ENCODE assay signal across 1 cellular context in the genomic region with DNA sequence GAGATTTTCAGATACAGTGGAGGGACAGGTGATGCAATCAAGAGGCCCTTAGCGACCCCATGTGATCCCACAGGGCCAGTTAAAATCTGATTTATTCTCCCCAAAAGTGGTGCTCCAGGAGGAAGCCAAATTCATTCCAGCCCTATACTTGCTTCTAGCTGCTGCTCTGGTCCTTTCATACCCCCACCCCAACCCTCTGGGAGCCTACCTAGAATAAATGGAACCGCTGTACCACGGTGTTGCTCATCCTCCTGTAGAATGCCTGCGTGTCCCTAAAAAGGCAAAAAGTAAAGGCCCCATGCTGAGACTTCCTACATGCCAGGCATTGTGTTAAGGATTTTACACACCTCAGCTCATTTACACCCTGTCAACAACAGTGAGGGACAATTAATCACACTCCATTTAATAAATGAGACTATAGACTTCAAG.
A peak's percentile ranks its signal among the peaks of the same experiment; 100 is the strongest.
TF ChIP-seq lines count a peak whose summit lies in the region.

No MANE protein-coding gene starts in this region.

TF ChIP-seq in H1, 55 proteins besides CTCF, POLR2A, EP300 and RAD21:
- no peak for TF ChIP-seq TBP (IDR thresholded peaks at IDR 0.05; ENCODE audit: low read depth, low read length)
- TF ChIP-seq, protein P1, sequence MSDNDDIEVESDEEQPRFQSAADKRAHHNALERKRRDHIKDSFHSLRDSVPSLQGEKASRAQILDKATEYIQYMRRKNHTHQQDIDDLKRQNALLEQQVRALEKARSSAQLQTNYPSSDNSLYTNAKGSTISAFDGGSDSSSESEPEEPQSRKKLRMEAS (IDR thresholded peaks at IDR 0.05) = no peak
- peak; percentile 80 for TF ChIP-seq CEBPB (IDR thresholded peaks at IDR 0.05; ENCODE audit: low read depth, low read length)
- TF ChIP-seq NRF1 (IDR thresholded peaks at IDR 0.05; ENCODE audit: low read depth, low read length) = no peak
- TF ChIP-seq SRF (IDR thresholded peaks at IDR 0.05; ENCODE audit: low read depth, low read length) = peak; percentile 45; the same call in 1 of the 2 replicates
- TF ChIP-seq, protein P2, sequence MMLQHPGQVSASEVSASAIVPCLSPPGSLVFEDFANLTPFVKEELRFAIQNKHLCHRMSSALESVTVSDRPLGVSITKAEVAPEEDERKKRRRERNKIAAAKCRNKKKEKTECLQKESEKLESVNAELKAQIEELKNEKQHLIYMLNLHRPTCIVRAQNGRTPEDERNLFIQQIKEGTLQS (IDR thresholded peaks at IDR 0.05; ENCODE audit: insufficient read depth, low read depth, low read length) = 0 out of 2 replicates have a peak, but pooled peaks have one; percentile 40
- TF ChIP-seq SIN3A (conservative IDR thresholded peaks at IDR 0.05 in 1 of 2, IDR thresholded peaks at IDR 0.05 in 1 of 2; ENCODE audit: low read depth in 1 of 2, low read length in 2 of 2) = no peak
- TF ChIP-seq FOSL1 (IDR thresholded peaks at IDR 0.05; ENCODE audit: insufficient read depth, low read depth, low read length) = no peak
- TF ChIP-seq, protein P3, sequence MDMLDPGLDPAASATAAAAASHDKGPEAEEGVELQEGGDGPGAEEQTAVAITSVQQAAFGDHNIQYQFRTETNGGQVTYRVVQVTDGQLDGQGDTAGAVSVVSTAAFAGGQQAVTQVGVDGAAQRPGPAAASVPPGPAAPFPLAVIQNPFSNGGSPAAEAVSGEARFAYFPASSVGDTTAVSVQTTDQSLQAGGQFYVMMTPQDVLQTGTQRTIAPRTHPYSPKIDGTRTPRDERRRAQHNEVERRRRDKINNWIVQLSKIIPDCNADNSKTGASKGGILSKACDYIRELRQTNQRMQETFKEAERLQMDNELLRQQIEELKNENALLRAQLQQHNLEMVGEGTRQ (IDR thresholded peaks at IDR 0.05; ENCODE audit: low read length) = no peak
- TF ChIP-seq JUND (IDR thresholded peaks at IDR 0.05; ENCODE audit: low read length) = 0 out of 2 replicates have a peak, but pooled peaks have one; percentile 23
- TF ChIP-seq CHD2 (IDR thresholded peaks at IDR 0.05; ENCODE audit: low read length) = no peak
